Comparison of ENCODE assay signal across 1 cellular context in genomic region chr7:106459397-106460072, GRCh38.
TF ChIP-seq lines count a peak whose summit lies in the region.

No MANE protein-coding gene starts in this region.

TF ChIP-seq in SK-N-SH treated with all-trans-retinoic acid at 6 μM for 48 hours, 23 proteins besides CTCF, POLR2A, EP300 and RAD21:
- TF ChIP-seq TSHZ2 (CRISPR knock-in tag; IDR thresholded peaks at IDR 0.05) (no peak), ARNTL (CRISPR knock-in tag; IDR thresholded peaks at IDR 0.05; ENCODE audit: borderline replicate concordance, low read depth) (no peak), ISL1 (CRISPR knock-in tag; IDR thresholded peaks at IDR 0.05) (no peak), ESRRG (CRISPR knock-in tag; IDR thresholded peaks at IDR 0.05) (no peak), CSDC2 (CRISPR knock-in tag; IDR thresholded peaks at IDR 0.05) (no peak), GLIS3 (CRISPR knock-in tag; IDR thresholded peaks at IDR 0.05) (no peak), PPARA (CRISPR knock-in tag; IDR thresholded peaks at IDR 0.05; ENCODE audit: borderline replicate concordance) (no peak), PATZ1 (CRISPR knock-in tag; IDR thresholded peaks at IDR 0.05; ENCODE audit: borderline replicate concordance) (no peak), CREB5 (CRISPR knock-in tag; IDR thresholded peaks at IDR 0.05; ENCODE audit: low read depth) (no peak), ZNF565 (CRISPR knock-in tag; conservative IDR thresholded peaks at IDR 0.05; ENCODE audit: low read depth) (no peak), POU6F1 (CRISPR knock-in tag; IDR thresholded peaks at IDR 0.05; ENCODE audit: borderline replicate concordance, low read depth) (no peak), BACH2 (CRISPR knock-in tag; IDR thresholded peaks at IDR 0.05; ENCODE audit: borderline replicate concordance) (no peak), TCF4 (CRISPR knock-in tag; IDR thresholded peaks at IDR 0.05; ENCODE audit: borderline replicate concordance) (no peak), SNAI2 (CRISPR knock-in tag; IDR thresholded peaks at IDR 0.05) (no peak), OSR1 (CRISPR knock-in tag; IDR thresholded peaks at IDR 0.05) (no peak), TOX (CRISPR knock-in tag; IDR thresholded peaks at IDR 0.05; ENCODE audit: borderline replicate concordance) (no peak), ZC3H10 (CRISPR knock-in tag; IDR thresholded peaks at IDR 0.05) (no peak), RARB (CRISPR knock-in tag; IDR thresholded peaks at IDR 0.05) (no peak), ZNF70 (CRISPR knock-in tag; IDR thresholded peaks at IDR 0.05) (no peak)
